8 cellular contexts compared by ENCODE assay signal in genomic region chr13:112689498-112690241, GRCh38. TPM values are rescaled to one million over a fixed set of nuclear protein-coding genes. Genes with fewer than 3 reads are reported as not detected.
DNase-seq lines count a peak whose midpoint lies in the region; ATAC-seq, FAIRE-seq and TF ChIP-seq lines count a peak whose summit lies in the region.

Gene ATP11A, plus strand, starts transcription at chr13:112690038. Its CDS starts 379 bp downstream, at chr13:112690417.

- H3K4me1 Mint-ChIP-seq in CD4-positive, CD25-positive, alpha-beta regulatory T cell: peaks cover 21 to 70% (median 55%) of the 10 kb centered on the region in 4 donors
- peaks cover 32% of the 10 kb centered on the region for H3K4me1 Mint-ChIP-seq in activated CD8-positive, alpha-beta memory T cell treated with anti-CD3 and anti-CD28 coated beads, Interleukin-2, amount 10 ng/mL, durations not matched to agents 7 days and 5 days

- 3% methylated on average over 55 of the region's 86 CpGs; no CpG with 5 or more reads in 1 of the 2 experiments for WGBS in H1 (ENCODE audit: extremely low coverage in 1 of 2, insufficient coverage in 1 of 2, insufficient read length in 1 of 2, insufficient replicate concordance in 2 of 2, low coverage in 1 of 2, low lambda C conversion rate in 2 of 2, missing lambda C conversion rate in 1 of 2), 2 experiments
- no CpG with 5 or more reads among the region's 86 CpGs for WGBS in mesendoderm (ENCODE audit: extremely low coverage, insufficient coverage, low lambda C conversion rate)

- peak within 1 kb of the TSS; percentile 78; the same call in 1 of the 2 replicates for H4K8ac ChIP-seq in H1 (ENCODE audit: extremely low read depth, insufficient read depth, low read length)
- no peak within 1 kb of the TSS for H4K8ac ChIP-seq in mesendoderm (ENCODE audit: low read depth, low read length)

- peak within 1 kb of the TSS; percentile 60; the same call in 1 of the 2 replicates for H2BK5ac ChIP-seq in H1 (ENCODE audit: low read depth, low read length)
- peak within 1 kb of the TSS; percentile 57 for H2BK5ac ChIP-seq in mesendoderm (ENCODE audit: low read length)

- no peak for TF ChIP-seq POLR2A in H1 (IDR thresholded peaks at IDR 0.05; ENCODE audit: control extremely low read depth in 1 of 2, low read depth in 2 of 2, low read length in 2 of 2)

- H3K4ac ChIP-seq in H1 (replicated peaks; ENCODE audit: insufficient read length, low read depth, low read length) (no peak within 1 kb of the TSS), mesendoderm (ENCODE audit: low read depth, low read length) (peak within 1 kb of the TSS; percentile 94)

- peak within 1 kb of the TSS; percentile 86; the same call in 1 of the 2 replicates for H2BK12ac ChIP-seq in H1 (ENCODE audit: low read depth, low read length)

- H3K27ac Mint-ChIP-seq in CD4-positive, CD25-positive, alpha-beta regulatory T cell: peak within 1 kb of the TSS; percentile 83 to 98 (median 86)
- H3K27ac Mint-ChIP-seq in activated CD8-positive, alpha-beta memory T cell treated with anti-CD3 and anti-CD28 coated beads, Interleukin-2, amount 10 ng/mL, durations not matched to agents 7 days and 5 days: peak within 1 kb of the TSS; percentile 76

- TF ChIP-seq RAD21 in H1 (IDR thresholded peaks at IDR 0.05 in 1 of 2, conservative IDR thresholded peaks at IDR 0.05 in 1 of 2; ENCODE audit: low read depth in 2 of 2, low read length in 2 of 2): no peak

- no peaks in the 10 kb centered on the region for H3K36me3 Mint-ChIP-seq in CD4-positive, CD25-positive, alpha-beta regulatory T cell
- no peaks in the 10 kb centered on the region for H3K36me3 Mint-ChIP-seq in activated CD8-positive, alpha-beta memory T cell treated with anti-CD3 and anti-CD28 coated beads, Interleukin-2, amount 10 ng/mL, durations not matched to agents 7 days and 5 days

- H3K4me3 Mint-ChIP-seq in CD4-positive, CD25-positive, alpha-beta regulatory T cell: peak within 1 kb of the TSS; percentile 89 to 96 (median 94)
- peak within 1 kb of the TSS; percentile 80 for H3K4me3 Mint-ChIP-seq in activated CD8-positive, alpha-beta memory T cell treated with anti-CD3 and anti-CD28 coated beads, Interleukin-2, amount 10 ng/mL, durations not matched to agents 7 days and 5 days

- H4K91ac ChIP-seq in H1 (replicated peaks; ENCODE audit: insufficient read length, low read length): peak within 1 kb of the TSS; percentile 17

- CTCF ChIA-PET in activated CD8-positive, alpha-beta memory T cell treated with anti-CD3 and anti-CD28 coated beads, Interleukin-2, amount 10 ng/mL, durations not matched to agents 7 days and 5 days (lab: Charles Lee): interaction anchor here (1.6 to 2.3 kb wide), 3 partner anchors 13 to 518 kb away, joined by 3 to 7 read pairs (median 4); no protein-coding TSS in a partner anchor
- CTCF ChIA-PET in H1 (lab: Charles Lee; ENCODE audit: partially characterized antibody): interaction anchor here (0.9 to 1.2 kb wide), 2 partner anchors 17 to 22 kb away, joined by 3 read pairs; no protein-coding TSS in a partner anchor

- H3K14ac ChIP-seq in H1 (ENCODE audit: insufficient read length): no peak within 1 kb of the TSS

- peak within 1 kb of the TSS; percentile 80 for H3K4me3 ChIP-seq in CD4-positive, CD25-positive, alpha-beta regulatory T cell (ENCODE audit: low read depth, low read length)
- H3K4me3 ChIP-seq in H1 (ENCODE audit: extremely low read depth in 1 of 4, insufficient read depth in 2 of 4, low read depth in 3 of 4, low read length in 4 of 4) (peak within 1 kb of the TSS; percentile 48 to 79 (median 72)), mesendoderm (ENCODE audit: low read length) (peak within 1 kb of the TSS; percentile 68)

- no peak; a peak in 1 of 3 replicates for TF ChIP-seq EP300 in H1 (IDR thresholded peaks at IDR 0.05; ENCODE audit: borderline replicate concordance in 1 of 2, low read depth in 2 of 2, low read length in 2 of 2)

- H3K18ac ChIP-seq in H1 (ENCODE audit: extremely low read depth, low read length): peak within 1 kb of the TSS; percentile 72; the same call in 1 of the 2 replicates
- H3K18ac ChIP-seq in mesendoderm (ENCODE audit: low read length): peak within 1 kb of the TSS; percentile 98

- H4K5ac ChIP-seq in H1 (ENCODE audit: insufficient read length, low read depth, low read length) (no peak within 1 kb of the TSS), mesendoderm (ENCODE audit: low read length) (no peak within 1 kb of the TSS)

- peaks cover 12% of the 10 kb centered on the region for H3K79me1 ChIP-seq in H1 (ENCODE audit: low read depth, low read length)
- H3K79me1 ChIP-seq in mesendoderm (ENCODE audit: low read length): peaks cover 16% of the 10 kb centered on the region

- ATAC-seq in CD4-positive, CD25-positive, alpha-beta regulatory T cell (ENCODE audit: low read depth in 2 of 2): peak; percentile 78 to 81
- ATAC-seq in GM19372 (IDR thresholded peaks at IDR 0.05; ENCODE audit: low read depth, unreplicated experiment) (peak; percentile 82), HG03521 (IDR thresholded peaks at IDR 0.05; ENCODE audit: unreplicated experiment) (peak; percentile 79)
- peak; percentile 87 for ATAC-seq in activated CD8-positive, alpha-beta memory T cell treated with anti-CD3 and anti-CD28 coated beads, Interleukin-2, amount 10 ng/mL, durations not matched to agents 7 days and 5 days

- H3K23me2 ChIP-seq in H1 (ENCODE audit: low read depth, low read length): peaks cover 5% of the 10 kb centered on the region; the same call in 1 of the 2 replicates

- peaks cover 38% of the 10 kb centered on the region for H3K4me1 ChIP-seq in CD4-positive, CD25-positive, alpha-beta regulatory T cell (ENCODE audit: control insufficient read depth, insufficient read depth, low read length, poor library complexity, severe bottlenecking)
- peaks cover 3 to 31% (median 18%) of the 10 kb centered on the region in 4 experiments for H3K4me1 ChIP-seq in H1 (replicated peaks in 1 of 4; ENCODE audit: control insufficient read depth in 3 of 4, insufficient read depth in 4 of 4, low read length in 3 of 4)
- H3K4me1 ChIP-seq in mesendoderm (ENCODE audit: control insufficient read depth, low read depth, low read length): peaks cover 24% of the 10 kb centered on the region

- H3K4me2 ChIP-seq in H1 (ENCODE audit: insufficient read depth in 1 of 2, low read depth in 2 of 2, low read length in 2 of 2) (peak within 1 kb of the TSS; percentile 64 to 87), mesendoderm (ENCODE audit: low read length) (peak within 1 kb of the TSS; percentile 61)

- H3K23ac ChIP-seq in H1 (ENCODE audit: insufficient read length) (no peak within 1 kb of the TSS), mesendoderm (ENCODE audit: low read length) (no peak within 1 kb of the TSS)

- H3K9me3 ChIP-seq in CD4-positive, CD25-positive, alpha-beta regulatory T cell (ENCODE audit: control insufficient read depth in 2 of 2, low read length in 2 of 2): no peaks in the 10 kb centered on the region
- no peaks in the 10 kb centered on the region for H3K9me3 ChIP-seq in H1 (ENCODE audit: insufficient read depth in 2 of 2, low read depth in 1 of 2, low read length in 1 of 2)

- TF ChIP-seq CTCF in H1 (IDR thresholded peaks at IDR 0.05; ENCODE audit: control extremely low read depth in 1 of 3, insufficient read depth in 1 of 3, low read depth in 1 of 3, low read length in 3 of 3): no peak

- H2AFZ ChIP-seq in H1 (ENCODE audit: low read length): no peak within 1 kb of the TSS

- H2AK5ac ChIP-seq in H1 (ENCODE audit: low read depth, low read length): no peak within 1 kb of the TSS
- H2AK5ac ChIP-seq in mesendoderm (ENCODE audit: low read length): no peak within 1 kb of the TSS

- peak within 1 kb of the TSS; percentile 88 for H3K27ac ChIP-seq in CD4-positive, CD25-positive, alpha-beta regulatory T cell (ENCODE audit: insufficient read depth, low read length, poor library complexity, severe bottlenecking)
- H3K27ac ChIP-seq in H1 (ENCODE audit: low read depth, low read length) (no peak within 1 kb of the TSS), mesendoderm (ENCODE audit: low read depth, low read length) (peak within 1 kb of the TSS; percentile 88)

- H3K9ac ChIP-seq in H1 (replicated peaks in 1 of 4; ENCODE audit: extremely low read depth in 1 of 4, low read depth in 3 of 4, low read length in 3 of 4) (peak within 1 kb of the TSS; percentile 30 to 91 (median 50); a peak in 6 of 7 replicates), mesendoderm (ENCODE audit: low read length) (peak within 1 kb of the TSS; percentile 81)

- 0 out of 2 replicates have a peak within 1 kb of the TSS, but pooled peaks have one; percentile 53 for H2BK15ac ChIP-seq in H1 (ENCODE audit: low read length)
- peak within 1 kb of the TSS; percentile 9 for H2BK15ac ChIP-seq in mesendoderm (replicated peaks; ENCODE audit: low read depth)

- H3K9me3 Mint-ChIP-seq in CD4-positive, CD25-positive, alpha-beta regulatory T cell: peaks cover 0 to 1% (median 0%) of the 10 kb centered on the region in 7 donors
- no peaks in the 10 kb centered on the region for H3K9me3 Mint-ChIP-seq in activated CD8-positive, alpha-beta memory T cell treated with anti-CD3 and anti-CD28 coated beads, Interleukin-2, amount 10 ng/mL, durations not matched to agents 7 days and 5 days (ENCODE audit: low read depth)

- H2BK120ac ChIP-seq in H1 (replicated peaks; ENCODE audit: low read depth, low read length): no peak within 1 kb of the TSS
- peak within 1 kb of the TSS; percentile 68 for H2BK120ac ChIP-seq in mesendoderm (ENCODE audit: low read depth, low read length)

- no peaks in the 10 kb centered on the region for H3K27me3 ChIP-seq in CD4-positive, CD25-positive, alpha-beta regulatory T cell (ENCODE audit: control insufficient read depth, insufficient read depth, low read length)
- H3K27me3 ChIP-seq in H1 (replicated peaks in 1 of 4; ENCODE audit: control insufficient read depth in 3 of 4, extremely low read depth in 1 of 4, insufficient read depth in 3 of 4, low read length in 3 of 4) (peaks cover 0 to 2% (median 0%) of the 10 kb centered on the region in 4 experiments; a peak in 3 of 7 replicates), mesendoderm (ENCODE audit: insufficient read depth, low read length, poor library complexity) (no peaks in the 10 kb centered on the region)

- peaks cover 4 to 8% of the 10 kb centered on the region in 2 experiments for H4K20me1 ChIP-seq in H1 (replicated peaks in 1 of 2; ENCODE audit: control insufficient read depth in 1 of 2, insufficient read depth in 2 of 2, low read length in 2 of 2)

- no peaks in the 10 kb centered on the region for H3K36me3 ChIP-seq in CD4-positive, CD25-positive, alpha-beta regulatory T cell (ENCODE audit: control insufficient read depth, insufficient read depth, low read length)
- H3K36me3 ChIP-seq in H1 (ENCODE audit: control insufficient read depth in 2 of 4, insufficient read depth in 4 of 4, low read length in 3 of 4): no peaks in the 10 kb centered on the region
- no peaks in the 10 kb centered on the region for H3K36me3 ChIP-seq in mesendoderm (ENCODE audit: control insufficient read depth, insufficient read depth, low read length)

- H2BK20ac ChIP-seq in H1 (ENCODE audit: low read length): no peak within 1 kb of the TSS

- FAIRE-seq in H1 (lab: Jason Lieb, UNC): no peak

- H3K27me3 Mint-ChIP-seq in CD4-positive, CD25-positive, alpha-beta regulatory T cell: no peaks in the 10 kb centered on the region
- no peaks in the 10 kb centered on the region for H3K27me3 Mint-ChIP-seq in activated CD8-positive, alpha-beta memory T cell treated with anti-CD3 and anti-CD28 coated beads, Interleukin-2, amount 10 ng/mL, durations not matched to agents 7 days and 5 days

- POLR2A ChIA-PET in H1 (lab: Charles Lee; ENCODE audit: partially characterized antibody): interaction anchor here (1.2 to 1.5 kb wide), 2 partner anchors 10 to 46 kb away, joined by 3 to 6 read pairs; no protein-coding TSS in a partner anchor

- no peak within 1 kb of the TSS for H3K56ac ChIP-seq in H1 (replicated peaks; ENCODE audit: insufficient read length, low read depth, low read length)
- peak within 1 kb of the TSS; percentile 89 for H3K56ac ChIP-seq in mesendoderm (ENCODE audit: low read length)

- peak; percentile 77 to 87 (median 77) for DNase-seq in CD4-positive, CD25-positive, alpha-beta regulatory T cell
- DNase-seq in NOMO-1 treated with dmso at 0.1 percent for 144 hours (lab: John Stamatoyannopoulos, UW; ENCODE audit: unreplicated experiment) (peak; percentile 74), H1 (ENCODE audit: low read depth in 1 of 2, low spot score in 2 of 2) (peak; percentile 25 to 84), mesendoderm (peak; percentile 91)
- DNase-seq in activated CD8-positive, alpha-beta memory T cell treated with anti-CD3 and anti-CD28 coated beads, Interleukin-2, amount 10 ng/mL, durations not matched to agents 7 days and 5 days: peak; percentile 85
- peak; percentile 44 for DNase-seq in stimulated activated CD8-positive, alpha-beta memory T cell treated with anti-CD3 and anti-CD28 coated beads, Interleukin-12 subunit alpha, Interleukin-12 subunit beta, amount 100 ng/mL, for 24 hours (ENCODE audit: extremely low read depth)

- H3K79me2 ChIP-seq in H1 (ENCODE audit: control insufficient read depth in 1 of 2, insufficient read depth in 2 of 2, low read length in 2 of 2): peaks cover 6 to 39% of the 10 kb centered on the region in 2 experiments; a peak in 3 of 4 replicates
- peaks cover 21% of the 10 kb centered on the region for H3K79me2 ChIP-seq in mesendoderm (ENCODE audit: control insufficient read depth, insufficient read depth, low read length)

RNA-seq across cellular contexts. Expression of gene ATP11A, which starts in this region (rescaled TPM):
- 75.7 TPM for total RNA-seq in CD4-positive, CD25-positive, alpha-beta regulatory T cell
- 1 to 10 TPM; 3.8 to 6.6 (median 4.9) TPM for polyA plus RNA-seq in CD4-positive, CD25-positive, alpha-beta regulatory T cell
- total RNA-seq in activated CD8-positive, alpha-beta memory T cell treated with anti-CD3 and anti-CD28 coated beads, Interleukin-2, amount 10 ng/mL, durations not matched to agents 7 days and 5 days: 10 to 100 TPM; 40.0 to 43.5 TPM
- 72.9 and 78.5 TPM in 2 replicates for total RNA-seq in H1 (2021; fragmentation: NEBNext Ultra II Directional; extraction: Animal tissue kit (Norgen Biotek cat#: 25700))
- polyA plus RNA-seq in H1 (2011; rRNA removed): 28.8 and 30.7 TPM in 2 replicates
- 14.9 TPM for polyA plus RNA-seq in H1 (2011; cell fraction: cytosol; rRNA removed)
- polyA plus RNA-seq in H1 (2011; cell fraction: nucleus; rRNA removed): 83.2 TPM
- polyA plus RNA-seq in H1 (2012, experiment 1 of 2): 31.1 to 42.5 TPM (median 35.7 TPM) in 4 replicates
- 4.6 TPM for polyA plus RNA-seq in H1 (2012, experiment 2 of 2)
- 30.6 TPM for polyA plus RNA-seq in H1 (2013, experiment 1 of 2)
- polyA plus RNA-seq in H1 (2013, experiment 2 of 2): 28.1 TPM
- polyA minus RNA-seq in H1 (2011; rRNA and poly(A)+ RNA removed): 35.6 and 46.4 TPM in 2 replicates
- 49.0 TPM for polyA minus RNA-seq in H1 (2011; cell fraction: cytosol; rRNA and poly(A)+ RNA removed)
- polyA minus RNA-seq in H1 (2011; cell fraction: nucleus; rRNA and poly(A)+ RNA removed): 68.1 TPM
- polyA plus RNA-seq in mesendoderm (2013, experiment 1 of 2): 12.6 TPM
- polyA plus RNA-seq in mesendoderm (2013, experiment 2 of 2): 12.0 TPM
